In genomic region chr15:73002509-73002908, GRCh38 we compare ENCODE assay signal across 21 cellular contexts. TPM values are rescaled to one million over a fixed set of nuclear protein-coding genes. Genes with fewer than 3 reads are reported as not detected.
A peak's percentile ranks its signal among the peaks of the same experiment; 100 is the strongest.
DNase-seq lines count a peak whose midpoint lies in the region; ATAC-seq and TF ChIP-seq lines count a peak whose summit lies in the region.
"Had no signal": no experiment of that assay in that cellular context is flagged by ENCODE, and none has a peak within 500 bp of the region (broad histone marks: within the 10 kb centered on the region; RNA-seq: fewer than 3 reads in every experiment).

No MANE protein-coding gene starts in this region.

- H3K27ac Mint-ChIP-seq in HFFc6, result peak overlapping the region; percentile 32; the same call in 1 of the 2 replicates
- H3K27ac Mint-ChIP-seq: activated CD4-positive, alpha-beta memory T cell treated with anti-CD3 and anti-CD28 coated beads, Interleukin-2, amount 10 ng/mL, durations not matched to agents 7 days and 5 days; activated naive CD8-positive, alpha-beta T cell treated with anti-CD3 and anti-CD28 coated beads, Interleukin-2, amount 10 ng/mL, durations not matched to agents 7 days and 5 days; B cell had no signal

- DNase-seq in AG20443 (ENCODE audit: low spot score) (peak; percentile 61), HFFc6 (peak; percentile 75), astrocyte of the spinal cord (ENCODE audit: low read depth, low spot score) (peak; percentile 60), mucosa of descending colon (no peak), NCI-H69 (lab: John Stamatoyannopoulos, UW) (no peak), uterus (no peak)
- DNase-seq: activated CD4-positive, alpha-beta memory T cell treated with anti-CD3 and anti-CD28 coated beads, Interleukin-2, amount 10 ng/mL, durations not matched to agents 7 days and 5 days; activated naive CD8-positive, alpha-beta T cell treated with anti-CD3 and anti-CD28 coated beads, Interleukin-2, amount 10 ng/mL, durations not matched to agents 7 days and 5 days; central memory CD4-positive, alpha-beta T cell; effector CD8-positive, alpha-beta T cell; left ventricle myocardium superior; NCI-H1694; NCI-H2227 treated with DMSO at 0.1 percent for 48 hours; pancreas; stimulated activated CD4-positive, alpha-beta T cell treated with anti-CD3 and anti-CD28 coated beads, Interleukin-4, amount 100 ng/mL, for 4 hours; stimulated activated CD8-positive, alpha-beta memory T cell treated with anti-CD3 and anti-CD28 coated beads, Interleukin-4, amount 100 ng/mL, for 48 hours had no signal

- TF ChIP-seq CTCF in HFFc6 (IDR thresholded peaks at IDR 0.05) (no peak), astrocyte of the spinal cord (IDR thresholded peaks at IDR 0.05; ENCODE audit: low read depth, low read length) (no peak), mucosa of descending colon (IDR thresholded peaks at IDR 0.05) (no peak), uterus (IDR thresholded peaks at IDR 0.05) (no peak)

- no peaks in the 10 kb centered on the region for H3K36me3 ChIP-seq in mucosa of descending colon (ENCODE audit: low read depth)
- no peaks in the 10 kb centered on the region for H3K36me3 ChIP-seq in uterus
- H3K36me3 ChIP-seq: pancreas had no signal

- no peaks in the 10 kb centered on the region for H3K27me3 ChIP-seq in uterus
- H3K27me3 ChIP-seq: pancreas had no signal

- in situ Hi-C loops in astrocyte of the spinal cord (cut with HindIII; ENCODE audit: low sequenced_read_pairs), result no loop called here

- no peaks in the 10 kb centered on the region for H3K9me3 Mint-ChIP-seq in HFFc6
- H3K9me3 Mint-ChIP-seq: activated CD4-positive, alpha-beta memory T cell treated with anti-CD3 and anti-CD28 coated beads, Interleukin-2, amount 10 ng/mL, durations not matched to agents 7 days and 5 days; activated naive CD8-positive, alpha-beta T cell treated with anti-CD3 and anti-CD28 coated beads, Interleukin-2, amount 10 ng/mL, durations not matched to agents 7 days and 5 days had no signal

- H3K4me1 Mint-ChIP-seq in HFFc6 (ENCODE audit: low read depth), result peaks cover 10% of the 10 kb centered on the region
- H3K4me1 Mint-ChIP-seq: activated naive CD8-positive, alpha-beta T cell treated with anti-CD3 and anti-CD28 coated beads, Interleukin-2, amount 10 ng/mL, durations not matched to agents 7 days and 5 days; B cell had no signal

- TF ChIP-seq POLR2A in uterus (IDR thresholded peaks at IDR 0.05), result no peak

- H3K4me3 Mint-ChIP-seq in HFFc6, result no peak overlapping the region
- H3K4me3 Mint-ChIP-seq: activated CD4-positive, alpha-beta memory T cell treated with anti-CD3 and anti-CD28 coated beads, Interleukin-2, amount 10 ng/mL, durations not matched to agents 7 days and 5 days; activated naive CD8-positive, alpha-beta T cell treated with anti-CD3 and anti-CD28 coated beads, Interleukin-2, amount 10 ng/mL, durations not matched to agents 7 days and 5 days; B cell had no signal

- H3K27me3 Mint-ChIP-seq in HFFc6 (ENCODE audit: insufficient read depth), result peaks cover 2% of the 10 kb centered on the region

- no peak overlapping the region for H3K27ac ChIP-seq in uterus
- H3K27ac ChIP-seq: pancreas, skin epidermis had no signal

- peaks cover 18% of the 10 kb centered on the region for H3K4me1 ChIP-seq in mucosa of descending colon (ENCODE audit: low read depth)
- no peaks in the 10 kb centered on the region for H3K4me1 ChIP-seq in uterus
- H3K4me1 ChIP-seq: pancreas had no signal

- H3K36me3 Mint-ChIP-seq in HFFc6 (ENCODE audit: low read depth), result no peaks in the 10 kb centered on the region
- H3K36me3 Mint-ChIP-seq: activated naive CD8-positive, alpha-beta T cell treated with anti-CD3 and anti-CD28 coated beads, Interleukin-2, amount 10 ng/mL, durations not matched to agents 7 days and 5 days had no signal

- ATAC-seq in mucosa of descending colon (peak; percentile 14), HG03460 (IDR thresholded peaks at IDR 0.05; ENCODE audit: unreplicated experiment) (no peak), HG03139 (IDR thresholded peaks at IDR 0.05; ENCODE audit: unreplicated experiment) (no peak)
- ATAC-seq: left ventricle myocardium superior, pancreas, Right ventricle myocardium inferior had no signal

- H3K4me3 ChIP-seq in astrocyte of the spinal cord (ENCODE audit: low read depth, low read length), result no peak overlapping the region
- H3K4me3 ChIP-seq in mucosa of descending colon, result no peak overlapping the region
- H3K4me3 ChIP-seq in uterus, result no peak overlapping the region
- H3K4me3 ChIP-seq: pancreas, skin epidermis had no signal

- intact Hi-C loops in mucosa of descending colon (cut with DNase I, micrococcal nuclease), result no loop called here
- intact Hi-C loops in uterus (cut with DNase I; ENCODE audit: low total_unique reads), result no loop called here

- no peaks in the 10 kb centered on the region for H3K9me3 ChIP-seq in mucosa of descending colon
- H3K9me3 ChIP-seq in uterus, result no peaks in the 10 kb centered on the region
- H3K9me3 ChIP-seq: pancreas had no signal

RNA-seq across cellular contexts. Expression of gene NEO1, which starts 49.8 kb away (rescaled TPM):
- total RNA-seq in HFFc6 (2021; fragmentation: NEBNext Ultra II Directional; extraction: Animal tissue kit (Norgen Biotek cat#: 25700)), result 10 to 100 TPM in 4 of 6 experiments, 1 to 10 TPM in 2; 6.4 to 20.3 (median 16.3) TPM
- total RNA-seq in mucosa of descending colon (100 to 1,000 TPM; 106 to 188 (median 166) TPM), uterus (10 to 100 TPM; 11.5 to 80.3 (median 36.1) TPM)

Comparison
In these comparisons a context has a peak if more than half of its experiments do, and no peak if none do; other contexts are left out.
1. DNase-seq: peak in AG20443 (single experiment), HFFc6 (single experiment) and astrocyte of the spinal cord (single experiment); none in mucosa of descending colon (0 of 3), NCI-H69 (single experiment) and uterus (0 of 2).